26 cellular contexts compared by ENCODE assay signal in genomic region chr20:31922588-31922987, GRCh38. TPM values are rescaled to one million over a fixed set of nuclear protein-coding genes. Genes with fewer than 3 reads are reported as not detected.
"Had no signal": no experiment of that assay in that cellular context is flagged by ENCODE, and none has a peak within 500 bp of the region (broad histone marks: within the 10 kb centered on the region; RNA-seq: fewer than 3 reads in every experiment).

No MANE protein-coding gene starts in this region.

- DNase-seq: natural killer cell; occipital lobe; ovary; psoas muscle; right cardiac atrium; spleen; stimulated activated CD4-positive, alpha-beta T cell treated with anti-CD3 and anti-CD28 coated beads, Interleukin-12 subunit alpha, Interleukin-12 subunit beta, amount 100 ng/mL, for 4 hours; stimulated activated CD4-positive, alpha-beta T cell treated with anti-CD3 and anti-CD28 coated beads, Interleukin-1b, Interleukin-23, amount 100 ng/mL, for 48 hours; stimulated activated CD4-positive, alpha-beta T cell treated with anti-CD3 and anti-CD28 coated beads, Interleukin-4, amount 100 ng/mL, for 1 hour; stimulated activated CD4-positive, alpha-beta T cell treated with anti-CD3 and anti-CD28 coated beads, Interleukin-4, amount 100 ng/mL, for 4 hours; stimulated activated CD8-positive, alpha-beta memory T cell treated with anti-CD3 and anti-CD28 coated beads, Interleukin-4, amount 100 ng/mL, for 48 hours; stimulated activated naive CD4-positive, alpha-beta T cell; stimulated activated naive CD8-positive, alpha-beta T cell treated with anti-CD3 and anti-CD28 coated beads, Interleukin-15, amount 100 ng/mL, for 72 hours; stimulated activated naive CD8-positive, alpha-beta T cell treated with anti-CD3 and anti-CD28 coated beads, Interleukin-15, Interleukin-2, amounts not matched to agents 100 U/mL and 50 U/mL, for 24 hours; substantia nigra; testis; transverse colon; upper lobe of right lung; uterus had no signal

- H3K9ac ChIP-seq: neural progenitor cell, parathyroid adenoma had no signal

- H3K27ac ChIP-seq: neural progenitor cell, ovary, parathyroid adenoma, psoas muscle, skin epidermis, spleen, suprapubic skin, testis, tibial artery, transverse colon, upper lobe of right lung, uterus had no signal

- H3K4me1 ChIP-seq: psoas muscle, suprapubic skin, tibial artery, transverse colon, upper lobe of right lung, uterus had no signal

- H2AFZ ChIP-seq: neural progenitor cell had no signal

- H3K36me3 ChIP-seq: neural progenitor cell, ovary, spleen, suprapubic skin, tibial artery, transverse colon, upper lobe of right lung, uterus had no signal

- H3K79me2 ChIP-seq: parathyroid adenoma had no signal

- H3K4me2 ChIP-seq: smooth muscle cell had no signal

- ATAC-seq: natural killer cell, psoas muscle, right cardiac atrium, sciatic nerve had no signal

- H3K27me3 ChIP-seq: neural progenitor cell, ovary, testis, upper lobe of right lung, uterus had no signal

- H3K4me3 ChIP-seq: neural progenitor cell, ovary, psoas muscle, skin epidermis, smooth muscle cell, spleen, suprapubic skin, testis, tibial artery, transverse colon, upper lobe of right lung, uterus had no signal

- H3K9me3 ChIP-seq: ovary, psoas muscle, spleen, suprapubic skin, testis, tibial artery, transverse colon, upper lobe of right lung, uterus had no signal

RNA-seq across cellular contexts. Expression of gene XKR7, which starts 45.4 kb away (rescaled TPM):
- total RNA-seq: natural killer cell, ovary, right cardiac atrium, sciatic nerve, smooth muscle cell, suprapubic skin had no signal
- polyA plus RNA-seq: ovary, smooth muscle cell had no signal

RNA-seq across cellular contexts. Expression of gene TTLL9, which starts 52.2 kb away (rescaled TPM):
- total RNA-seq: natural killer cell, psoas muscle, smooth muscle cell, transverse colon had no signal

RNA-seq across cellular contexts. Expression of gene DUSP15, which starts 52.3 kb away (rescaled TPM):
- total RNA-seq: natural killer cell had no signal
